1 cellular context compared by ENCODE assay signal in the genomic region with DNA sequence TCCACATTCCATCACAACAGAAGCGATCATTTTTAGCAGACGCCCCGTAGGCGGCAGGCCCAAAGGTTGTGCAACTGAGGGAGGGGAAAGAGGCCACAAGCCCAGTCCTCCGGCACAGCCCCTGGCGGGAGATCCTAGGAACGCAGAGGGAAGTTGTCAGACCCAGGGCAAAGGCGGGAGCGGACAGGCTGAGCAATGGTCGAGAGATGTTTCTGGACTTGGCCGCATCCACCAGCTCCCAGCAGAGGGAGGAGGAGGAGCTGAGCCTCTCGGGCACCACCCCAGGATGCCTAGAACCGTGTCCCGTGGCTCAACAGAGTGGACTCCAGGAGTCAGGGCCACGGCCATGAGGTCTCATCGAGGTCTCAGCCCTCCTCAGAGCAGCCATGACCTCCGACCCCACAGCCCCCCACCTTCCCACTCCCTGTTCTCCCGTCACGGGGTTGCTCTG.
TF ChIP-seq lines count a peak whose summit lies in the region.

No MANE protein-coding gene starts in this region.

TF ChIP-seq in H1, 55 proteins besides CTCF, POLR2A, EP300 and RAD21:
- TF ChIP-seq, protein P1, sequence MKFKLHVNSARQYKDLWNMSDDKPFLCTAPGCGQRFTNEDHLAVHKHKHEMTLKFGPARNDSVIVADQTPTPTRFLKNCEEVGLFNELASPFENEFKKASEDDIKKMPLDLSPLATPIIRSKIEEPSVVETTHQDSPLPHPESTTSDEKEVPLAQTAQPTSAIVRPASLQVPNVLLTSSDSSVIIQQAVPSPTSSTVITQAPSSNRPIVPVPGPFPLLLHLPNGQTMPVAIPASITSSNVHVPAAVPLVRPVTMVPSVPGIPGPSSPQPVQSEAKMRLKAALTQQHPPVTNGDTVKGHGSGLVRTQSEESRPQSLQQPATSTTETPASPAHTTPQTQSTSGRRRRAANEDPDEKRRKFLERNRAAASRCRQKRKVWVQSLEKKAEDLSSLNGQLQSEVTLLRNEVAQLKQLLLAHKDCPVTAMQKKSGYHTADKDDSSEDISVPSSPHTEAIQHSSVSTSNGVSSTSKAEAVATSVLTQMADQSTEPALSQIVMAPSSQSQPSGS (IDR thresholded peaks at IDR 0.05; ENCODE audit: low read length) = no peak
- peak; percentile 41; the same call in 1 of the 2 replicates for TF ChIP-seq CEBPB (IDR thresholded peaks at IDR 0.05; ENCODE audit: low read depth, low read length)
- no peak for TF ChIP-seq CBX5 (IDR thresholded peaks at IDR 0.05; ENCODE audit: low read depth, low read length)
- TF ChIP-seq JUND (IDR thresholded peaks at IDR 0.05; ENCODE audit: low read length) = no peak
